In the genomic region with DNA sequence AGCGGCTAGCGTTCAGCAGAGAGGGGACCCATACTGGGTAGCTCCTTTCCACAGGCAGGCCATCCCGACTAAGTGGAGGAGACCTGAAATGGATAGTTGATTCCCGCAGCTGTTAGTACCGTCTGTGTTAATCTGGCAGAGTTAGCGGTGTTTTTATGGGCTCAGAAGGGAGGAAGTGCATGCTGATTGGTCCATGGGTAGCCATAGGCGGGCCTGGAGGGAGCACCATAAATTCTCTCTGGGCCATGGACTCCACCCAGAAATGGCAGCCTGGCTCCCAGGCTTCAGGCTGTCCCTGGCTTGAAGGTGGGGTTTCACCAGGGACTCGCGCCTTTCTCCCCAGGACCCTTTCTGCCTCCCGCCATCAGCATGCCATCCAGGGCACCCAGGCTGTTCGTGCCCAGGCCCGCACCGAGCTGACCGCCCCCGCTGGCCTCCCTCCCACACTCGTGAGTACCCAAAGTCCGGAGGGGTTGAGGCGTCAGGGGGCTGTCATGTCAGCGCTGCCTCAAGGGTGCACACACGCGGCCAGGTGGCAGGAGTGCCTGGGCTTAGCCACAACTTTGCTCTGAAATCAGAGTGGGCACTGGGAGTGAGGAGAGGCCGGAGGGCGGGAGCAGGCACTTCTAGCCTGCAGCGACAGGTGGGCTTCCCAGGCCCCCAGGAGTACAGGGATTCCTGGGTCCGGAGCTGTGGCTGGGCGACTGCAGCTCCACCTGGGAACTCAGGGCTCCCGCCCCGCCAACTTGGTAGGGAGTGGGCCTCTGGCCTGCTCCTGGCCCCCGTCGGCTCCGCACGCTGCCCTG, we compare ENCODE assay signal across 12 cellular contexts.
DNase-seq lines count a peak whose midpoint lies in the region; ATAC-seq and TF ChIP-seq lines count a peak whose summit lies in the region.
"Had no signal": no experiment of that assay in that cellular context is flagged by ENCODE, and none has a peak within 500 bp of the region (broad histone marks: within the 10 kb centered on the region; RNA-seq: fewer than 3 reads in every experiment).

No MANE protein-coding gene starts in this region.

- DNase-seq in Daoy (ENCODE audit: low read depth) (peak; percentile 52), H4 (ENCODE audit: low spot score) (peak; percentile 14), testis (peak; percentile 41), kidney glomerular epithelial cell (lab: John Stamatoyannopoulos, UW) (no peak), NCI-H1417 (lab: John Stamatoyannopoulos, UW) (no peak)
- no peak for DNase-seq in activated CD4-positive, alpha-beta T cell treated with anti-CD3 and anti-CD28 coated beads for 48 hours
- DNase-seq: CD4-positive, alpha-beta T cell; DMS79; EL; GOT3 had no signal

- H3K9me3 ChIP-seq in gastroesophageal sphincter = no peaks in the 10 kb centered on the region
- no peaks in the 10 kb centered on the region for H3K9me3 ChIP-seq in testis

- peak; percentile 24 for ATAC-seq in gastroesophageal sphincter
- ATAC-seq: HCT116 had no signal

- H3K36me3 ChIP-seq in gastroesophageal sphincter (no peaks in the 10 kb centered on the region), testis (ENCODE audit: low read depth, missing control alignments) (no peaks in the 10 kb centered on the region)

- H3K4me1 ChIP-seq in gastroesophageal sphincter = no peaks in the 10 kb centered on the region
- H3K4me1 ChIP-seq in testis = no peaks in the 10 kb centered on the region

- TF ChIP-seq EP300 in gastroesophageal sphincter (IDR thresholded peaks at IDR 0.05) = no peak

- 85% methylated on average over 9 of the region's 32 CpGs; no CpG with 5 or more reads in 1 of the 2 donors for WGBS in gastroesophageal sphincter (ENCODE audit: low coverage in 1 of 2), 2 donors
- 56 to 76% methylated on average over 21 to 32 of the region's 32 CpGs for whole genome bisulfite sequencing in testis, 2 donors

- TF ChIP-seq POLR2A in gastroesophageal sphincter (IDR thresholded peaks at IDR 0.05) (no peak), testis (IDR thresholded peaks at IDR 0.05) (no peak)

- H3K27me3 ChIP-seq in gastroesophageal sphincter (no peaks in the 10 kb centered on the region), testis (no peaks in the 10 kb centered on the region)

- H3K4me3 ChIP-seq in gastroesophageal sphincter = no peak overlapping the region
- peak overlapping the region in 1 of 2 donors; percentile 36 for H3K4me3 ChIP-seq in testis

- H3K27ac ChIP-seq in gastroesophageal sphincter (no peak overlapping the region), testis (no peak overlapping the region)

- no peak for TF ChIP-seq CTCF in gastroesophageal sphincter (IDR thresholded peaks at IDR 0.05)
- TF ChIP-seq CTCF in testis (IDR thresholded peaks at IDR 0.05) = no peak

- intact Hi-C loops in testis (cut with DNase I; ENCODE audit: low total_unique reads) = no loop called here

Comparison
In these comparisons a context has a peak if more than half of its experiments do, and no peak if none do; other contexts are left out.
1. DNase-seq: peak in Daoy (single experiment), H4 (single experiment) and testis (single experiment); none in kidney glomerular epithelial cell (single experiment), activated CD4-positive, alpha-beta T cell treated with anti-CD3 and anti-CD28 coated beads for 48 hours (single experiment) and NCI-H1417 (0 of 3).